In the genomic region with DNA sequence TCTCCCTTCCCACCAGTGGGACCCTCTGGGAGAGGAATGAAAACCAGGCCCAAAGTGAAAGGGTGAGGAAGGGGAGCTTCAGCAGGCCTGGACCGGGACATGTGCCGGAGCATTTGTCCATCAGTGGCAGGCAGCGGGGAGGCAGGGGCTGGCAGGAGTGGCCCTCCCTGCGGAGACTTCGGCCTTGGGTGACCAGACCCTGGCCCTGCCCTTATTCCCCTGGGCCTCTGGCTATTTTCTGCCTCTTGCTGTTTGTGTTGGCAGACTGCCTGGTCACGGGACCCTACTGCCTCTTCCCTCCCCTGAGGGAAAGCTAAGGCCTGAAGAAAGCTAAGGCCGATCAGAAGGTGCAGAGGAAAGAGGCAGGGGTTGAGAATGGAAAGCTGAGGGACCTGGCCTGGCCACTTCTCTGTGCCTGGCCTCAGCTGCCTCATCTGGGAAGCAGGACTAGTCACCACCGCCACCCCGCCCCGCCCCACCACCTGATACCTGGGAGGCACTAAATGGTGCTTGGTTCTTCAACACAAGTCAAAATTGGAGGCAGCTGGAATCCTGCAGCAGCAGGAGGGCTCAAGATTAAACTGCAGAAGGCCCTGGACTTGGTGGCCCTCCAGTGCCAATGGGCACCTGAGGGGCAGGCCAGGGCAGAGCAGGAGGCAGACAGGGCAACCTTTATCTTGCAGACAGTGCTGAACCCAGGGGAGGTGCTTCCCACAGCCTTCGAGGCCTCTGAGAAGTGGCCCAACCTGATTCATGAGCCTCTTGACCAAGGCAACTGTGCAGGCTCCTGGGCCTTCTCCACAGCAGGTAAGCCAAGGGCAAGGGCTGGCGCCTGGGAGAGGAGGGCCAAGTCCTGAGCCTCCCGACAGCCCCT, we compare ENCODE assay signal across 1 cellular context.
TF ChIP-seq lines count a peak whose summit lies in the region.

No MANE protein-coding gene starts in this region.

TF ChIP-seq in HepG2, 621 proteins besides CTCF, POLR2A, EP300 and RAD21 (continued from another document and continues in another):
- TF ChIP-seq, protein P1, sequence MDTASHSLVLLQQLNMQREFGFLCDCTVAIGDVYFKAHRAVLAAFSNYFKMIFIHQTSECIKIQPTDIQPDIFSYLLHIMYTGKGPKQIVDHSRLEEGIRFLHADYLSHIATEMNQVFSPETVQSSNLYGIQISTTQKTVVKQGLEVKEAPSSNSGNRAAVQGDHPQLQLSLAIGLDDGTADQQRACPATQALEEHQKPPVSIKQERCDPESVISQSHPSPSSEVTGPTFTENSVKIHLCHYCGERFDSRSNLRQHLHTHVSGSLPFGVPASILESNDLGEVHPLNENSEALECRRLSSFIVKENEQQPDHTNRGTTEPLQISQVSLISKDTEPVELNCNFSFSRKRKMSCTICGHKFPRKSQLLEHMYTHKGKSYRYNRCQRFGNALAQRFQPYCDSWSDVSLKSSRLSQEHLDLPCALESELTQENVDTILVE (CRISPR knock-in tag; IDR thresholded peaks at IDR 0.05): no peak
- TF ChIP-seq ZNF383 (CRISPR knock-in tag; IDR thresholded peaks at IDR 0.05; ENCODE audit: borderline replicate concordance) (no peak), NR2F6 (IDR thresholded peaks at IDR 0.05) (no peak), NR2F6 (CRISPR knock-in tag; IDR thresholded peaks at IDR 0.05) (0 out of 2 replicates have a peak, but pooled peaks have one; percentile 36), ZNF598 (CRISPR knock-in tag; IDR thresholded peaks at IDR 0.05; ENCODE audit: borderline replicate concordance) (no peak), KLF13 (CRISPR knock-in tag; IDR thresholded peaks at IDR 0.05) (no peak), NFKB2 (CRISPR knock-in tag; IDR thresholded peaks at IDR 0.05; ENCODE audit: borderline replicate concordance) (no peak), MEIS2 (CRISPR knock-in tag; IDR thresholded peaks at IDR 0.05) (no peak), ZIK1 (CRISPR knock-in tag; IDR thresholded peaks at IDR 0.05; ENCODE audit: borderline replicate concordance, low read depth) (no peak), ZNF446 (CRISPR knock-in tag; IDR thresholded peaks at IDR 0.05) (no peak), IRF2 (CRISPR knock-in tag; IDR thresholded peaks at IDR 0.05) (no peak), HNRNPLL (IDR thresholded peaks at IDR 0.05; ENCODE audit: low read depth, low read length, poor library complexity, severe bottlenecking) (no peak), ZNF615 (CRISPR knock-in tag; IDR thresholded peaks at IDR 0.05; ENCODE audit: borderline replicate concordance) (no peak), ZNF652 (CRISPR knock-in tag; IDR thresholded peaks at IDR 0.05; ENCODE audit: borderline replicate concordance, low read depth) (no peak), ZNF260 (CRISPR knock-in tag; IDR thresholded peaks at IDR 0.05; ENCODE audit: borderline replicate concordance, low read depth) (no peak), FOXJ3 (CRISPR knock-in tag; IDR thresholded peaks at IDR 0.05; ENCODE audit: borderline replicate concordance) (no peak), BCL6 (CRISPR knock-in tag; IDR thresholded peaks at IDR 0.05) (no peak), RELA (CRISPR knock-in tag; IDR thresholded peaks at IDR 0.05) (no peak), ZFX (CRISPR knock-in tag; IDR thresholded peaks at IDR 0.05; ENCODE audit: low read depth) (peak; percentile 67; the same call in 1 of the 2 replicates), ZNF546 (CRISPR knock-in tag; conservative IDR thresholded peaks at IDR 0.05) (no peak), ZSCAN30 (CRISPR knock-in tag; IDR thresholded peaks at IDR 0.05) (no peak), MBNL3 (CRISPR knock-in tag; conservative IDR thresholded peaks at IDR 0.05) (no peak), ZMYM4 (CRISPR knock-in tag; IDR thresholded peaks at IDR 0.05) (peak; percentile 51; the same call in 1 of the 2 replicates), ZFP37 (CRISPR knock-in tag; IDR thresholded peaks at IDR 0.05; ENCODE audit: borderline replicate concordance) (no peak), HMGA1 (CRISPR knock-in tag; conservative IDR thresholded peaks at IDR 0.05) (no peak), ZFP36L1 (CRISPR knock-in tag; IDR thresholded peaks at IDR 0.05) (no peak)
- TF ChIP-seq, protein P2, sequence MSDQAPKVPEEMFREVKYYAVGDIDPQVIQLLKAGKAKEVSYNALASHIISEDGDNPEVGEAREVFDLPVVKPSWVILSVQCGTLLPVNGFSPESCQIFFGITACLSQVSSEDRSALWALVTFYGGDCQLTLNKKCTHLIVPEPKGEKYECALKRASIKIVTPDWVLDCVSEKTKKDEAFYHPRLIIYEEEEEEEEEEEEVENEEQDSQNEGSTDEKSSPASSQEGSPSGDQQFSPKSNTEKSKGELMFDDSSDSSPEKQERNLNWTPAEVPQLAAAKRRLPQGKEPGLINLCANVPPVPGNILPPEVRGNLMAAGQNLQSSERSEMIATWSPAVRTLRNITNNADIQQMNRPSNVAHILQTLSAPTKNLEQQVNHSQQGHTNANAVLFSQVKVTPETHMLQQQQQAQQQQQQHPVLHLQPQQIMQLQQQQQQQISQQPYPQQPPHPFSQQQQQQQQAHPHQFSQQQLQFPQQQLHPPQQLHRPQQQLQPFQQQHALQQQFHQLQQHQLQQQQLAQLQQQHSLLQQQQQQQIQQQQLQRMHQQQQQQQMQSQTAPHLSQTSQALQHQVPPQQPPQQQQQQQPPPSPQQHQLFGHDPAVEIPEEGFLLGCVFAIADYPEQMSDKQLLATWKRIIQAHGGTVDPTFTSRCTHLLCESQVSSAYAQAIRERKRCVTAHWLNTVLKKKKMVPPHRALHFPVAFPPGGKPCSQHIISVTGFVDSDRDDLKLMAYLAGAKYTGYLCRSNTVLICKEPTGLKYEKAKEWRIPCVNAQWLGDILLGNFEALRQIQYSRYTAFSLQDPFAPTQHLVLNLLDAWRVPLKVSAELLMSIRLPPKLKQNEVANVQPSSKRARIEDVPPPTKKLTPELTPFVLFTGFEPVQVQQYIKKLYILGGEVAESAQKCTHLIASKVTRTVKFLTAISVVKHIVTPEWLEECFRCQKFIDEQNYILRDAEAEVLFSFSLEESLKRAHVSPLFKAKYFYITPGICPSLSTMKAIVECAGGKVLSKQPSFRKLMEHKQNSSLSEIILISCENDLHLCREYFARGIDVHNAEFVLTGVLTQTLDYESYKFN (CRISPR knock-in tag; conservative IDR thresholded peaks at IDR 0.05): peak; percentile 80
- TF ChIP-seq, protein P3, sequence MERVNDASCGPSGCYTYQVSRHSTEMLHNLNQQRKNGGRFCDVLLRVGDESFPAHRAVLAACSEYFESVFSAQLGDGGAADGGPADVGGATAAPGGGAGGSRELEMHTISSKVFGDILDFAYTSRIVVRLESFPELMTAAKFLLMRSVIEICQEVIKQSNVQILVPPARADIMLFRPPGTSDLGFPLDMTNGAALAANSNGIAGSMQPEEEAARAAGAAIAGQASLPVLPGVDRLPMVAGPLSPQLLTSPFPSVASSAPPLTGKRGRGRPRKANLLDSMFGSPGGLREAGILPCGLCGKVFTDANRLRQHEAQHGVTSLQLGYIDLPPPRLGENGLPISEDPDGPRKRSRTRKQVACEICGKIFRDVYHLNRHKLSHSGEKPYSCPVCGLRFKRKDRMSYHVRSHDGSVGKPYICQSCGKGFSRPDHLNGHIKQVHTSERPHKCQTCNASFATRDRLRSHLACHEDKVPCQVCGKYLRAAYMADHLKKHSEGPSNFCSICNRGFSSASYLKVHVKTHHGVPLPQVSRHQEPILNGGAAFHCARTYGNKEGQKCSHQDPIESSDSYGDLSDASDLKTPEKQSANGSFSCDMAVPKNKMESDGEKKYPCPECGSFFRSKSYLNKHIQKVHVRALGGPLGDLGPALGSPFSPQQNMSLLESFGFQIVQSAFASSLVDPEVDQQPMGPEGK (CRISPR knock-in tag; IDR thresholded peaks at IDR 0.05): peak; percentile 92
- TF ChIP-seq, protein P4, sequence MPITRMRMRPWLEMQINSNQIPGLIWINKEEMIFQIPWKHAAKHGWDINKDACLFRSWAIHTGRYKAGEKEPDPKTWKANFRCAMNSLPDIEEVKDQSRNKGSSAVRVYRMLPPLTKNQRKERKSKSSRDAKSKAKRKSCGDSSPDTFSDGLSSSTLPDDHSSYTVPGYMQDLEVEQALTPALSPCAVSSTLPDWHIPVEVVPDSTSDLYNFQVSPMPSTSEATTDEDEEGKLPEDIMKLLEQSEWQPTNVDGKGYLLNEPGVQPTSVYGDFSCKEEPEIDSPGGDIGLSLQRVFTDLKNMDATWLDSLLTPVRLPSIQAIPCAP (CRISPR knock-in tag; IDR thresholded peaks at IDR 0.05; ENCODE audit: low read depth): no peak
- TF ChIP-seq, protein P5, sequence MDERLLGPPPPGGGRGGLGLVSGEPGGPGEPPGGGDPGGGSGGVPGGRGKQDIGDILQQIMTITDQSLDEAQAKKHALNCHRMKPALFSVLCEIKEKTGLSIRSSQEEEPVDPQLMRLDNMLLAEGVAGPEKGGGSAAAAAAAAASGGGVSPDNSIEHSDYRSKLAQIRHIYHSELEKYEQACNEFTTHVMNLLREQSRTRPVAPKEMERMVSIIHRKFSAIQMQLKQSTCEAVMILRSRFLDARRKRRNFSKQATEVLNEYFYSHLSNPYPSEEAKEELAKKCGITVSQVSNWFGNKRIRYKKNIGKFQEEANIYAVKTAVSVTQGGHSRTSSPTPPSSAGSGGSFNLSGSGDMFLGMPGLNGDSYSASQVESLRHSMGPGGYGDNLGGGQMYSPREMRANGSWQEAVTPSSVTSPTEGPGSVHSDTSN (CRISPR knock-in tag; IDR thresholded peaks at IDR 0.05): no peak
- TF ChIP-seq, protein P6, sequence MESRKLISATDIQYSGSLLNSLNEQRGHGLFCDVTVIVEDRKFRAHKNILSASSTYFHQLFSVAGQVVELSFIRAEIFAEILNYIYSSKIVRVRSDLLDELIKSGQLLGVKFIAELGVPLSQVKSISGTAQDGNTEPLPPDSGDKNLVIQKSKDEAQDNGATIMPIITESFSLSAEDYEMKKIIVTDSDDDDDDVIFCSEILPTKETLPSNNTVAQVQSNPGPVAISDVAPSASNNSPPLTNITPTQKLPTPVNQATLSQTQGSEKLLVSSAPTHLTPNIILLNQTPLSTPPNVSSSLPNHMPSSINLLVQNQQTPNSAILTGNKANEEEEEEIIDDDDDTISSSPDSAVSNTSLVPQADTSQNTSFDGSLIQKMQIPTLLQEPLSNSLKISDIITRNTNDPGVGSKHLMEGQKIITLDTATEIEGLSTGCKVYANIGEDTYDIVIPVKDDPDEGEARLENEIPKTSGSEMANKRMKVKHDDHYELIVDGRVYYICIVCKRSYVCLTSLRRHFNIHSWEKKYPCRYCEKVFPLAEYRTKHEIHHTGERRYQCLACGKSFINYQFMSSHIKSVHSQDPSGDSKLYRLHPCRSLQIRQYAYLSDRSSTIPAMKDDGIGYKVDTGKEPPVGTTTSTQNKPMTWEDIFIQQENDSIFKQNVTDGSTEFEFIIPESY (CRISPR knock-in tag; IDR thresholded peaks at IDR 0.05): no peak
- TF ChIP-seq, protein P7, sequence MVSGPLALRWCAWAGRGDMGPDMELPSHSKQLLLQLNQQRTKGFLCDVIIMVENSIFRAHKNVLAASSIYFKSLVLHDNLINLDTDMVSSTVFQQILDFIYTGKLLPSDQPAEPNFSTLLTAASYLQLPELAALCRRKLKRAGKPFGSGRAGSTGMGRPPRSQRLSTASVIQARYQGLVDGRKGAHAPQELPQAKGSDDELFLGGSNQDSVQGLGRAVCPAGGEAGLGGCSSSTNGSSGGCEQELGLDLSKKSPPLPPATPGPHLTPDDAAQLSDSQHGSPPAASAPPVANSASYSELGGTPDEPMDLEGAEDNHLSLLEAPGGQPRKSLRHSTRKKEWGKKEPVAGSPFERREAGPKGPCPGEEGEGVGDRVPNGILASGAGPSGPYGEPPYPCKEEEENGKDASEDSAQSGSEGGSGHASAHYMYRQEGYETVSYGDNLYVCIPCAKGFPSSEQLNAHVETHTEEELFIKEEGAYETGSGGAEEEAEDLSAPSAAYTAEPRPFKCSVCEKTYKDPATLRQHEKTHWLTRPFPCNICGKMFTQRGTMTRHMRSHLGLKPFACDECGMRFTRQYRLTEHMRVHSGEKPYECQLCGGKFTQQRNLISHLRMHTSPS (CRISPR knock-in tag; IDR thresholded peaks at IDR 0.05; ENCODE audit: low read depth): peak; percentile 60; the same call in 1 of the 2 replicates
- TF ChIP-seq, protein P8, sequence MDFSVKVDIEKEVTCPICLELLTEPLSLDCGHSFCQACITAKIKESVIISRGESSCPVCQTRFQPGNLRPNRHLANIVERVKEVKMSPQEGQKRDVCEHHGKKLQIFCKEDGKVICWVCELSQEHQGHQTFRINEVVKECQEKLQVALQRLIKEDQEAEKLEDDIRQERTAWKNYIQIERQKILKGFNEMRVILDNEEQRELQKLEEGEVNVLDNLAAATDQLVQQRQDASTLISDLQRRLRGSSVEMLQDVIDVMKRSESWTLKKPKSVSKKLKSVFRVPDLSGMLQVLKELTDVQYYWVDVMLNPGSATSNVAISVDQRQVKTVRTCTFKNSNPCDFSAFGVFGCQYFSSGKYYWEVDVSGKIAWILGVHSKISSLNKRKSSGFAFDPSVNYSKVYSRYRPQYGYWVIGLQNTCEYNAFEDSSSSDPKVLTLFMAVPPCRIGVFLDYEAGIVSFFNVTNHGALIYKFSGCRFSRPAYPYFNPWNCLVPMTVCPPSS (IDR thresholded peaks at IDR 0.05): no peak
- TF ChIP-seq, protein P9, sequence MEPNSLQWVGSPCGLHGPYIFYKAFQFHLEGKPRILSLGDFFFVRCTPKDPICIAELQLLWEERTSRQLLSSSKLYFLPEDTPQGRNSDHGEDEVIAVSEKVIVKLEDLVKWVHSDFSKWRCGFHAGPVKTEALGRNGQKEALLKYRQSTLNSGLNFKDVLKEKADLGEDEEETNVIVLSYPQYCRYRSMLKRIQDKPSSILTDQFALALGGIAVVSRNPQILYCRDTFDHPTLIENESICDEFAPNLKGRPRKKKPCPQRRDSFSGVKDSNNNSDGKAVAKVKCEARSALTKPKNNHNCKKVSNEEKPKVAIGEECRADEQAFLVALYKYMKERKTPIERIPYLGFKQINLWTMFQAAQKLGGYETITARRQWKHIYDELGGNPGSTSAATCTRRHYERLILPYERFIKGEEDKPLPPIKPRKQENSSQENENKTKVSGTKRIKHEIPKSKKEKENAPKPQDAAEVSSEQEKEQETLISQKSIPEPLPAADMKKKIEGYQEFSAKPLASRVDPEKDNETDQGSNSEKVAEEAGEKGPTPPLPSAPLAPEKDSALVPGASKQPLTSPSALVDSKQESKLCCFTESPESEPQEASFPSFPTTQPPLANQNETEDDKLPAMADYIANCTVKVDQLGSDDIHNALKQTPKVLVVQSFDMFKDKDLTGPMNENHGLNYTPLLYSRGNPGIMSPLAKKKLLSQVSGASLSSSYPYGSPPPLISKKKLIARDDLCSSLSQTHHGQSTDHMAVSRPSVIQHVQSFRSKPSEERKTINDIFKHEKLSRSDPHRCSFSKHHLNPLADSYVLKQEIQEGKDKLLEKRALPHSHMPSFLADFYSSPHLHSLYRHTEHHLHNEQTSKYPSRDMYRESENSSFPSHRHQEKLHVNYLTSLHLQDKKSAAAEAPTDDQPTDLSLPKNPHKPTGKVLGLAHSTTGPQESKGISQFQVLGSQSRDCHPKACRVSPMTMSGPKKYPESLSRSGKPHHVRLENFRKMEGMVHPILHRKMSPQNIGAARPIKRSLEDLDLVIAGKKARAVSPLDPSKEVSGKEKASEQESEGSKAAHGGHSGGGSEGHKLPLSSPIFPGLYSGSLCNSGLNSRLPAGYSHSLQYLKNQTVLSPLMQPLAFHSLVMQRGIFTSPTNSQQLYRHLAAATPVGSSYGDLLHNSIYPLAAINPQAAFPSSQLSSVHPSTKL (CRISPR knock-in tag; IDR thresholded peaks at IDR 0.05): peak; percentile 56; the same call in 1 of the 2 replicates
- TF ChIP-seq, protein P10, sequence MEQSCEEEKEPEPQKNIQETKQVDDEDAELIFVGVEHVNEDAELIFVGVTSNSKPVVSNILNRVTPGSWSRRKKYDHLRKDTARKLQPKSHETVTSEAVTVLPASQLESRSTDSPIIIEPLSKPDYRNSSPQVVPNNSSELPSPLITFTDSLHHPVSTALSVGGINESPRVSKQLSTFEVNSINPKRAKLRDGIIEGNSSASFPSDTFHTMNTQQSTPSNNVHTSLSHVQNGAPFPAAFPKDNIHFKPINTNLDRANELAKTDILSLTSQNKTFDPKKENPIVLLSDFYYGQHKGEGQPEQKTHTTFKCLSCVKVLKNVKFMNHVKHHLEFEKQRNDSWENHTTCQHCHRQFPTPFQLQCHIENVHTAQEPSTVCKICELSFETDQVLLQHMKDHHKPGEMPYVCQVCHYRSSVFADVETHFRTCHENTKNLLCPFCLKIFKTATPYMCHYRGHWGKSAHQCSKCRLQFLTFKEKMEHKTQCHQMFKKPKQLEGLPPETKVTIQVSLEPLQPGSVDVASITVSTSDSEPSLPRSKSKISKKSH (CRISPR knock-in tag; IDR thresholded peaks at IDR 0.05; ENCODE audit: borderline replicate concordance): no peak
